In the genomic region with DNA sequence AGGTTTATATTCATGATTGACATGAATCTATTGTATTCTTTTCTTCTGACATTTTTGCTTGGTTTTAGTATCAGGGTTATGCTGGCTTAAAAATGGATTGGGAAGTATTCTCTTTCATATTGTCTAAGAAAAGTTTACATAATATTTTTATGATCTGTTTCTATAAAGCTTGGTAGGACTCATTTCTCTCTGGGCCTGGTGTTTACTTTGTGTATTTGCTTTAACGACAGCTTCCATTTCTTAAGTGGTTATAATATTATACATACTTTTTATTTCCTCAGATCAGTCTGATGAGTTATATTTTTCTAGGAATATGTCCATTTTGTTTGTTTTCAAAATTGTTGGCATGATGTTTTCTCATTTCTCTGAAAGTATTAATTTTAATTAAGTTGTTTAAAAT, we compare ENCODE assay signal across 29 cellular contexts. TPM values are rescaled to one million over a fixed set of nuclear protein-coding genes. Genes with fewer than 3 reads are reported as not detected.
"Had no signal": no experiment of that assay in that cellular context is flagged by ENCODE, and none has a peak within 500 bp of the region (broad histone marks: within the 10 kb centered on the region; RNA-seq: fewer than 3 reads in every experiment).

No MANE protein-coding gene starts in this region.

- H3K27me3 ChIP-seq: ascending aorta, brain microvascular endothelial cell, esophagus muscularis mucosa, foreskin keratinocyte, gastroesophageal sphincter, heart right ventricle had no signal

- DNase-seq: activated CD4-positive, alpha-beta memory T cell treated with anti-CD3 and anti-CD28 coated beads for 36 hours; activated CD4-positive, alpha-beta T cell treated with anti-CD3 and anti-CD28 coated beads for 36 hours; activated CD4-positive, alpha-beta T cell treated with anti-CD3 and anti-CD28 coated beads, Interleukin-2, amount 10 ng/mL, durations not matched to agents 24 days and 14 days; activated CD4-positive, CD25-positive, alpha-beta regulatory T cell; activated CD4-positive, CD25-positive, alpha-beta regulatory T cell treated with anti-CD3 and anti-CD28 coated beads, Interleukin-2, amount 50 U/mL, for 72 hours; activated CD8-positive, alpha-beta memory T cell treated with anti-CD3 and anti-CD28 coated beads, Interleukin-2, amount 50 U/mL, for 48 hours; activated CD8-positive, alpha-beta T cell treated with anti-CD3 and anti-CD28 coated beads, Interleukin-2, amount 10 ng/mL, durations not matched to agents 7 days and 5 days; activated gamma-delta T cell; activated naive CD4-positive, alpha-beta T cell; activated naive CD4-positive, alpha-beta T cell treated with anti-CD3 and anti-CD28 coated beads, Interleukin-2, amount 10 ng/mL, durations not matched to agents 7 days and 5 days; activated naive CD8-positive, alpha-beta T cell treated with anti-CD3 and anti-CD28 coated beads, Interleukin-2, amount 10 ng/mL, durations not matched to agents 7 days and 5 days; activated T-cell treated with anti-CD3 and anti-CD28 coated beads for 4 hours; activated T-cell treated with anti-CD3 and anti-CD28 coated beads, Interleukin-2, amount 50 U/mL, for 24 hours; activated T-cell treated with anti-CD3 and anti-CD28 coated beads, Interleukin-2, amount 50 U/mL, for 72 hours; brain microvascular endothelial cell; cortex of kidney; dermis blood vessel endothelial cell; effector CD4-positive, alpha-beta T cell; effector memory CD8-positive, alpha-beta T cell; erythroblast; foreskin keratinocyte; heart right ventricle; T-helper 2 cell had no signal

- H3K36me3 ChIP-seq: brain microvascular endothelial cell, gastroesophageal sphincter had no signal

- H3K27ac ChIP-seq: ascending aorta, brain microvascular endothelial cell had no signal

- H3K9me3 ChIP-seq: gastroesophageal sphincter had no signal

- ATAC-seq: activated CD4-positive, alpha-beta T cell treated with anti-CD3 and anti-CD28 coated beads for 36 hours; activated CD8-positive, alpha-beta T cell treated with anti-CD3 and anti-CD28 coated beads, Interleukin-2, amount 10 ng/mL, durations not matched to agents 7 days and 5 days; activated naive CD4-positive, alpha-beta T cell treated with anti-CD3 and anti-CD28 coated beads, Interleukin-2, amount 50 U/mL, for 72 hours; activated T-cell treated with anti-CD3 and anti-CD28 coated beads, Interleukin-2, amount 50 U/mL, for 72 hours; effector memory CD8-positive, alpha-beta T cell; foreskin keratinocyte; gastroesophageal sphincter; heart right ventricle had no signal

- FAIRE-seq: bronchial epithelial cell had no signal

- H3K4me3 ChIP-seq: ascending aorta, esophagus muscularis mucosa, gastroesophageal sphincter, heart right ventricle had no signal

RNA-seq across cellular contexts. Expression of gene SCHIP1, which starts 31.1 kb away (rescaled TPM):
- total RNA-seq: activated CD4-positive, alpha-beta T cell treated with anti-CD3 and anti-CD28 coated beads for 36 hours; activated CD4-positive, alpha-beta T cell treated with anti-CD3 and anti-CD28 coated beads, Interleukin-2, amount 10 ng/mL, durations not matched to agents 24 days and 14 days; activated CD8-positive, alpha-beta T cell treated with anti-CD3 and anti-CD28 coated beads, Interleukin-2, amount 10 ng/mL, durations not matched to agents 7 days and 5 days; activated naive CD4-positive, alpha-beta T cell treated with anti-CD3 and anti-CD28 coated beads, Interleukin-2, amount 50 U/mL, for 72 hours; activated naive CD8-positive, alpha-beta T cell treated with anti-CD3 and anti-CD28 coated beads, Interleukin-2, amount 10 ng/mL, durations not matched to agents 7 days and 5 days; activated T-cell treated with anti-CD3 and anti-CD28 coated beads, Interleukin-2, amount 50 U/mL, for 72 hours; T-helper 1 cell treated with Interleukin-12 subunit alpha and Interleukin-12 subunit beta and Interleukin-4 antibody, amounts not matched to agents 30 ng/mL and 1 ng/mL, for 36 hours had no signal
